Comparison of ENCODE assay signal across 10 cellular contexts in the genomic region with DNA sequence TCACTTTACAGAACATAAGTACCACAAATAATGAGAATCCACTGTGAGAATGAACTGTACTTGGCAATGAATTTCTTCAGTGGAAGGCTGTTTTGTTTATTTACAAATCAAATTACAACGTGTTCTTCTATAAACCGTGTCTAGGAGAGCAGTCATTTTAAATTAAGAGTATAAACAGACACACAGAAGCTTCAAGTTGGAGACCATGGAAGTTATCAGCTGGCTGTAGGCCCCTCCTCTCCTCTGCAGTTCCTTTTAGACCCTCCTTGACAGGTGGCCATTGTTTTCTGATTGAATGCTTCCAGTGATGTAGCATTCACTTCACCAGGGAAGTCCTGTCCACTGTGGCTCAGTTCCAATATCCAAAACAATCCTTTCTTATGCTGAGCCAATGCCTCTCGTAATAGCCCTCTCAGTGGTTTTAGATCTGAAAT. TPM values are rescaled to one million over a fixed set of nuclear protein-coding genes. Genes with fewer than 3 reads are reported as not detected.
A peak's percentile ranks its signal among the peaks of the same experiment; 100 is the strongest.
DNase-seq lines count a peak whose midpoint lies in the region; ATAC-seq and TF ChIP-seq lines count a peak whose summit lies in the region.
"Had no signal": no experiment of that assay in that cellular context is flagged by ENCODE, and none has a peak within 500 bp of the region (broad histone marks: within the 10 kb centered on the region; RNA-seq: fewer than 3 reads in every experiment).

No MANE protein-coding gene starts in this region.

- no peak overlapping the region for H3K14ac ChIP-seq in H9 (ENCODE audit: insufficient read depth, low read length)

- H3K36me3 ChIP-seq in OCI-LY1 (ENCODE audit: insufficient read depth, low read length) (no peaks in the 10 kb centered on the region), Caco-2 (ENCODE audit: control insufficient read depth, insufficient read depth, low read length) (no peaks in the 10 kb centered on the region)

- no peak overlapping the region for H2BK5ac ChIP-seq in H9 (ENCODE audit: insufficient read length, low read length)

- H3K27ac ChIP-seq in OCI-LY1 (ENCODE audit: low read depth, low read length, poor library complexity, severe bottlenecking) (no peak overlapping the region), H9 (ENCODE audit: insufficient read length, low read depth, low read length) (no peak overlapping the region)

- H3K79me2 ChIP-seq in OCI-LY1 (ENCODE audit: insufficient read depth, low read length) (no peaks in the 10 kb centered on the region), H9 (ENCODE audit: insufficient read depth, low read length) (no peaks in the 10 kb centered on the region)

- H3T11ph ChIP-seq in H9 (ENCODE audit: low read length) = no peak overlapping the region

- no peak for ATAC-seq in stimulated activated effector memory CD8-positive, alpha-beta T cell treated with anti-CD3 and anti-CD28 coated beads, Interleukin-12 subunit alpha, Interleukin-12 subunit beta, amount 100 ng/mL, for 72 hours
- ATAC-seq in GM21381 (IDR thresholded peaks at IDR 0.05; ENCODE audit: unreplicated experiment) = no peak

- no peaks in the 10 kb centered on the region for H3K23me2 ChIP-seq in H9 (ENCODE audit: insufficient read length, low read depth, low read length, poor library complexity, severe bottlenecking)

- intact Hi-C loops in Caco-2 (cut with micrococcal nuclease; ENCODE audit: unreplicated experiment) = no loop called here

- H3K9me2 ChIP-seq in OCI-LY1 (ENCODE audit: low read depth, low read length) = no peaks in the 10 kb centered on the region

- no peaks in the 10 kb centered on the region for H3F3A ChIP-seq in OCI-LY1 (ENCODE audit: insufficient read depth, low read length)

- H3K4me2 ChIP-seq in OCI-LY1 (ENCODE audit: low read length) (no peak overlapping the region), H9 (ENCODE audit: insufficient read depth, insufficient read length, low read length) (no peak overlapping the region)

- H3K79me1 ChIP-seq in H9 (ENCODE audit: insufficient read depth, low read depth, low read length, poor library complexity, severe bottlenecking) = no peaks in the 10 kb centered on the region

- no peak overlapping the region for H2AK5ac ChIP-seq in H9 (ENCODE audit: insufficient read length, low read length)

- no peak overlapping the region for H3K9ac ChIP-seq in OCI-LY1 (ENCODE audit: low read length)
- H3K9ac ChIP-seq in H9 (ENCODE audit: extremely low read depth, insufficient read length, low read length) = no peak overlapping the region

- no peak overlapping the region for H4K8ac ChIP-seq in H9 (replicated peaks; ENCODE audit: insufficient read length, low read depth, low read length)

- H3K4me1 ChIP-seq in OCI-LY1 (ENCODE audit: insufficient read depth, low read length, severe bottlenecking) (peaks cover 26% of the 10 kb centered on the region), Caco-2 (no peaks in the 10 kb centered on the region), H9 (ENCODE audit: insufficient read depth, low read length) (no peaks in the 10 kb centered on the region)

- H4K91ac ChIP-seq in H9 (ENCODE audit: insufficient read length, low read depth, low read length) = no peak overlapping the region

- H3K4me3 ChIP-seq in OCI-LY1 (ENCODE audit: low read depth, low read length, poor library complexity, severe bottlenecking) (no peak overlapping the region), fibroblast of pulmonary artery (replicated peaks; ENCODE audit: low read depth, low read length) (no peak overlapping the region), Caco-2 (ENCODE audit: low read depth, low read length) (no peak overlapping the region)

- H3K9me3 Mint-ChIP-seq in stimulated activated effector memory CD8-positive, alpha-beta T cell treated with anti-CD3 and anti-CD28 coated beads, Interleukin-12 subunit alpha, Interleukin-12 subunit beta, amount 100 ng/mL, for 72 hours = no peaks in the 10 kb centered on the region
- H3K9me3 Mint-ChIP-seq in Caco-2 (ENCODE audit: unreplicated experiment) = no peaks in the 10 kb centered on the region
- no peaks in the 10 kb centered on the region for H3K9me3 Mint-ChIP-seq in H9
- H3K9me3 Mint-ChIP-seq: dendritic cell treated with granulocyte-macrophage colony-stimulating factor and Interleukin-4, amounts not matched to agents 40 ng/mL and 50 ng/mL, for 4 days had no signal

- H2AFZ ChIP-seq in OCI-LY1 (ENCODE audit: low read length) = 0 out of 2 replicates have a peak overlapping the region, but pooled peaks have one; percentile 7
- H2AFZ ChIP-seq in H9 (ENCODE audit: low read length) = no peak overlapping the region

- H4K20me1 ChIP-seq in OCI-LY1 (ENCODE audit: insufficient read depth, low read length) (no peaks in the 10 kb centered on the region), H9 (ENCODE audit: control insufficient read depth, insufficient read depth, insufficient read length) (no peaks in the 10 kb centered on the region)

- no peak overlapping the region for H2BK15ac ChIP-seq in H9 (ENCODE audit: low read depth, low read length)

- CTCF ChIA-PET in Caco-2 (lab: Charles Lee) = no interaction called here

- peaks cover 51% of the 10 kb centered on the region for H3K4me1 Mint-ChIP-seq in stimulated activated effector memory CD8-positive, alpha-beta T cell treated with anti-CD3 and anti-CD28 coated beads, Interleukin-12 subunit alpha, Interleukin-12 subunit beta, amount 100 ng/mL, for 72 hours
- H3K4me1 Mint-ChIP-seq in Caco-2 (ENCODE audit: low read depth, unreplicated experiment) (no peaks in the 10 kb centered on the region), H9 (peaks cover 0 to 7% of the 10 kb centered on the region in 2 experiments; a peak in 2 of 4 replicates)

- no peak overlapping the region for H3K4ac ChIP-seq in H9 (ENCODE audit: low read depth, low read length)

- peak overlapping the region; percentile 40 for H3K4me3 Mint-ChIP-seq in stimulated activated effector memory CD8-positive, alpha-beta T cell treated with anti-CD3 and anti-CD28 coated beads, Interleukin-12 subunit alpha, Interleukin-12 subunit beta, amount 100 ng/mL, for 72 hours
- H3K4me3 Mint-ChIP-seq in Caco-2 (ENCODE audit: unreplicated experiment) (no peak overlapping the region), H9 (no peak overlapping the region)
- H3K4me3 Mint-ChIP-seq: dendritic cell treated with granulocyte-macrophage colony-stimulating factor and Interleukin-4, amounts not matched to agents 40 ng/mL and 50 ng/mL, for 4 days had no signal

- no peak overlapping the region for H2BK12ac ChIP-seq in H9 (ENCODE audit: insufficient read length, low read depth, low read length)

- H3K27me3 ChIP-seq in OCI-LY1 (ENCODE audit: insufficient read depth, low read length) = no peaks in the 10 kb centered on the region
- no peaks in the 10 kb centered on the region for H3K27me3 ChIP-seq in Caco-2 (replicated peaks; ENCODE audit: control insufficient read depth, insufficient read depth, low read length)
- H3K27me3 ChIP-seq in H9 (ENCODE audit: insufficient read depth, low read length) = no peaks in the 10 kb centered on the region

- no peak for TF ChIP-seq CTCF in OCI-LY1 (IDR thresholded peaks at IDR 0.05; ENCODE audit: low read length)
- no peak for TF ChIP-seq CTCF in fibroblast of pulmonary artery (IDR thresholded peaks at IDR 0.05; ENCODE audit: low read length, missing control alignments)
- TF ChIP-seq CTCF in Caco-2 (IDR thresholded peaks at IDR 0.05; ENCODE audit: insufficient read depth in 1 of 2, low read depth in 1 of 2, low read length in 1 of 2, severe bottlenecking in 1 of 2, unreplicated experiment in 1 of 2) = no peak
- TF ChIP-seq CTCF in H9 (conservative IDR thresholded peaks at IDR 0.05) = no peak

- H3K18ac ChIP-seq in H9 (ENCODE audit: insufficient read length, low read depth, low read length) = no peak overlapping the region

- WGBS in H9 (ENCODE audit: extremely low coverage, insufficient read length, low lambda C conversion rate) = no CpG with 5 or more reads among the region's 3 CpGs

- peak overlapping the region; percentile 20 for H3K27ac Mint-ChIP-seq in stimulated activated effector memory CD8-positive, alpha-beta T cell treated with anti-CD3 and anti-CD28 coated beads, Interleukin-12 subunit alpha, Interleukin-12 subunit beta, amount 100 ng/mL, for 72 hours
- H3K27ac Mint-ChIP-seq in Caco-2 (ENCODE audit: unreplicated experiment) = no peak overlapping the region
- H3K27ac Mint-ChIP-seq in H9 = no peak overlapping the region
- H3K27ac Mint-ChIP-seq: dendritic cell treated with granulocyte-macrophage colony-stimulating factor and Interleukin-4, amounts not matched to agents 40 ng/mL and 50 ng/mL, for 4 days had no signal

- no peaks in the 10 kb centered on the region for H3K36me3 Mint-ChIP-seq in stimulated activated effector memory CD8-positive, alpha-beta T cell treated with anti-CD3 and anti-CD28 coated beads, Interleukin-12 subunit alpha, Interleukin-12 subunit beta, amount 100 ng/mL, for 72 hours
- H3K36me3 Mint-ChIP-seq in Caco-2 (ENCODE audit: insufficient read depth, unreplicated experiment) = no peaks in the 10 kb centered on the region
- no peaks in the 10 kb centered on the region for H3K36me3 Mint-ChIP-seq in H9 (ENCODE audit: insufficient read depth in 1 of 3, low read depth in 3 of 3)

- no peak overlapping the region for H3K56ac ChIP-seq in H9 (ENCODE audit: insufficient read length, low read depth, low read length)

- H3K23ac ChIP-seq in H9 (ENCODE audit: insufficient read length, low read depth, low read length) = no peak overlapping the region

- H3K9me3 ChIP-seq in OCI-LY1 (ENCODE audit: low read length) (no peaks in the 10 kb centered on the region), Caco-2 (no peaks in the 10 kb centered on the region), H9 (ENCODE audit: control insufficient read depth, low read depth, low read length) (no peaks in the 10 kb centered on the region)

- DNase-seq in NCI-H2171 treated with DMSO at 0.1 percent for 48 hours (lab: John Stamatoyannopoulos, UW) = peak; percentile 37
- no peak for DNase-seq in NCI-H2171 (lab: John Stamatoyannopoulos, UW)
- DNase-seq in fibroblast of pulmonary artery (ENCODE audit: low read depth) = peak; percentile 67
- DNase-seq in stimulated activated effector memory CD8-positive, alpha-beta T cell treated with anti-CD3 and anti-CD28 coated beads, Interleukin-12 subunit alpha, Interleukin-12 subunit beta, amount 100 ng/mL, for 72 hours (ENCODE audit: low spot score in 2 of 2) = no peak
- no peak for DNase-seq in Caco-2
- DNase-seq in H9 = no peak
- DNase-seq: small intestine had no signal

- no TSS peak for BruUV-seq in Caco-2 (replicated peaks; lab: Mats Ljungman, UMichigan)

- H2BK20ac ChIP-seq in H9 (ENCODE audit: low read depth, low read length, poor library complexity, severe bottlenecking) = no peak overlapping the region

- H3K27me3 Mint-ChIP-seq in Caco-2 (ENCODE audit: insufficient read depth, unreplicated experiment) (no peaks in the 10 kb centered on the region), H9 (ENCODE audit: low read depth) (no peaks in the 10 kb centered on the region)
- H3K27me3 Mint-ChIP-seq: dendritic cell treated with granulocyte-macrophage colony-stimulating factor and Interleukin-4, amounts not matched to agents 40 ng/mL and 50 ng/mL, for 4 days had no signal

- H4K5ac ChIP-seq in H9 (ENCODE audit: insufficient read length, low read depth, low read length) = no peak overlapping the region

- H2BK120ac ChIP-seq in H9 (ENCODE audit: low read depth, low read length, poor library complexity, severe bottlenecking) = no peak overlapping the region

- POLR2A ChIA-PET in Caco-2 (lab: Charles Lee) = no interaction called here

RNA-seq across cellular contexts. Expression of gene MAPK6, which starts 7.3 kb away (rescaled TPM):
- total RNA-seq in Caco-2 (2022) (68.2 and 69.8 TPM in 2 replicates), H9 (2021) (88.6 and 94.1 TPM in 2 replicates)

RNA-seq across cellular contexts. Expression of gene LEO1, which starts 40.1 kb away (rescaled TPM):
- total RNA-seq in Caco-2 (2022) = 30.7 and 32.2 TPM in 2 replicates
- total RNA-seq in H9 (2021) = 28.4 and 30.3 TPM in 2 replicates

Comparison
In these comparisons a context has a peak if more than half of its experiments do, and no peak if none do; other contexts are left out.
1. DNase-seq: peak in NCI-H2171 treated with DMSO at 0.1 percent for 48 hours (single experiment) and fibroblast of pulmonary artery (single experiment); none in NCI-H2171 (single experiment), stimulated activated effector memory CD8-positive, alpha-beta T cell treated with anti-CD3 and anti-CD28 coated beads, Interleukin-12 subunit alpha, Interleukin-12 subunit beta, amount 100 ng/mL, for 72 hours (0 of 2), Caco-2 (0 of 2) and H9 (single experiment).